20 cellular contexts compared by ENCODE assay signal in the genomic region with DNA sequence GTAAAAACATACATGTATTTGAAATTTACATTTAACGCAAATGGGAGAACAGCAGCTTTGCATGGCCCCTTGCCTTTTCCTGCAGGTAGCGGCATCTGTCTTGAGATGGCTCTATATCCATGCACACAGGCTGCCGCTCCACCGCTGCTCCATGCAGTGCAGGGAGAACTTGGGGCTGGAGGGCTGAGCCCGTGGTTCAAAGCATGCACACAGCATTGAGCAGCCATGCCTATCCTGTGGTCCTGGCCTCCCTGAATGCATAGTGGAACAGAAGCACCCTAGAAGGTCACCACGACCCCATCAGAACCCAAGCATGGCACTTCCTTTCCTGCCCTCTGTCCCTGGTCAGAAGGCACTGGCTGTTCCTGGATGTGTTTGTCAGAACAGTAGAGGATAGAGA.
"Had no signal": no experiment of that assay in that cellular context is flagged by ENCODE, and none has a peak within 500 bp of the region (broad histone marks: within the 10 kb centered on the region; RNA-seq: fewer than 3 reads in every experiment).

No MANE protein-coding gene starts in this region.

- ATAC-seq: foreskin keratinocyte; mucosa of descending colon; naive thymus-derived CD8-positive, alpha-beta T cell; stimulated activated effector memory CD8-positive, alpha-beta T cell treated with anti-CD3 and anti-CD28 coated beads, Interleukin-12 subunit alpha, Interleukin-12 subunit beta, amount 100 ng/mL, for 72 hours; stimulated activated naive CD8-positive, alpha-beta T cell treated with anti-CD3 and anti-CD28 coated beads, Interleukin-15, amount 100 ng/mL, for 72 hours had no signal

- H3K4me3 Mint-ChIP-seq: endodermal cell; naive thymus-derived CD8-positive, alpha-beta T cell; neural crest cell; stimulated activated effector memory CD8-positive, alpha-beta T cell treated with anti-CD3 and anti-CD28 coated beads, Interleukin-12 subunit alpha, Interleukin-12 subunit beta, amount 100 ng/mL, for 72 hours; stimulated activated naive CD8-positive, alpha-beta T cell treated with anti-CD3 and anti-CD28 coated beads, Interleukin-15, amount 100 ng/mL, for 72 hours had no signal

- H3K27me3 Mint-ChIP-seq: naive thymus-derived CD8-positive, alpha-beta T cell; stimulated activated naive CD8-positive, alpha-beta T cell treated with anti-CD3 and anti-CD28 coated beads, Interleukin-15, amount 100 ng/mL, for 72 hours had no signal

- H3K36me3 ChIP-seq: ovary, right atrium auricular region had no signal

- H3K36me3 Mint-ChIP-seq: naive thymus-derived CD8-positive, alpha-beta T cell; stimulated activated effector memory CD8-positive, alpha-beta T cell treated with anti-CD3 and anti-CD28 coated beads, Interleukin-12 subunit alpha, Interleukin-12 subunit beta, amount 100 ng/mL, for 72 hours had no signal

- H3K4me3 ChIP-seq: coronary artery, hepatocyte, mucosa of descending colon, ovary, right atrium auricular region, smooth muscle cell had no signal

- H3K9me3 Mint-ChIP-seq: naive thymus-derived CD8-positive, alpha-beta T cell; neural crest cell; stimulated activated effector memory CD8-positive, alpha-beta T cell treated with anti-CD3 and anti-CD28 coated beads, Interleukin-12 subunit alpha, Interleukin-12 subunit beta, amount 100 ng/mL, for 72 hours; stimulated activated naive CD8-positive, alpha-beta T cell treated with anti-CD3 and anti-CD28 coated beads, Interleukin-15, amount 100 ng/mL, for 72 hours had no signal

- H3K27me3 ChIP-seq: hepatocyte, ovary, right atrium auricular region had no signal

- H3K27ac ChIP-seq: coronary artery, foreskin keratinocyte, hepatocyte, ovary, right atrium auricular region had no signal

- H3K9me3 ChIP-seq: mucosa of descending colon, ovary, right atrium auricular region had no signal

- H3K4me1 ChIP-seq: foreskin keratinocyte had no signal

- H3K27ac Mint-ChIP-seq: endodermal cell; naive thymus-derived CD8-positive, alpha-beta T cell; stimulated activated naive CD8-positive, alpha-beta T cell treated with anti-CD3 and anti-CD28 coated beads, Interleukin-15, amount 100 ng/mL, for 72 hours had no signal

- DNase-seq: effector CD4-positive, alpha-beta T cell; erythroblast; foreskin keratinocyte; kidney glomerular epithelial cell; mammary epithelial cell; mucosa of descending colon; naive thymus-derived CD8-positive, alpha-beta T cell; nucleus accumbens; stimulated activated CD4-positive, alpha-beta T cell treated with anti-CD3 and anti-CD28 coated beads, Interleukin-4, amount 100 ng/mL, for 1 hour; stimulated activated CD8-positive, alpha-beta memory T cell treated with anti-CD3 and anti-CD28 coated beads, Interleukin-4, amount 100 ng/mL, for 48 hours; stimulated activated naive CD8-positive, alpha-beta T cell treated with anti-CD3 and anti-CD28 coated beads, Interleukin-15, amount 100 ng/mL, for 72 hours; substantia nigra had no signal
